9 cellular contexts compared by ENCODE assay signal in the genomic region with DNA sequence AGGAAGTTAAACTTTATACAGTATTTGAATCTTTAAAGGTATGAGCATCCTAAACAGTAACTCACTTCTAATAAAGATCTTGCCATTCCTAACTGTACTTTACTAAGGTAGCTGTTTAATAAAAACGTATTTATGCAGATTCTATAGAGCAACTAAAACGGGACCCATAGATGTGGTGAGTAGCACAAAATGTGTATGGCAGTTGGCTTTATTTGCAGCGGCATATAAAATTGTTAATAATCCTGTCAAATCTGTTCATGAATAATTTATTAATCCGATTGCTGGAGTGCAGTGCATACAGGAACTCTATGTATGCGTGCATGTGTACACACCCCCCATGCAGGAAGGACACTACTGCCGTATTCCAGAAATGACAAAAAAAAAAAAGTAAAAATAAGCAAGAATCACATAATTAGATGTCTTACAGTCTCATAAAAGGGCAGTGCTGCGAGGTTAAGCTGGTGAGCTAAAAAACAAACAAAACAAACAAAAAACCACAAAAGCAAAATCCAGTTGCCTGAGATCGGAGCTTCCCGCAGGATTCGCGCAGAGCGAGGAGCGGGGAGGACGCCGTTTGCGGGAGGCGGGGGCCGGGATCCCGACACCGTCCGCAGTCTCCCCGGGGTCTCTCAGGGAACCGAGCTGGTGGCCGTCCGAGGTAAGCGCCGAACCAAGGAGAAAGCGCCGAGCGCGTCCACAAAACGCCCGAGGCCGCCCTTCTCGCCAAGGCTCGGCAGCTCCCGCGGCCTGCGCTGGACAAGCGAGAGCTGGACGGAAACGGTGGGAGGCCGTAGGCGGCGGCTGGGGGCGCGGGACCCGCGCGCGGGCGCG. TPM values are rescaled to one million over a fixed set of nuclear protein-coding genes. Genes with fewer than 3 reads are reported as not detected.
DNase-seq lines count a peak whose midpoint lies in the region; ATAC-seq, FAIRE-seq and TF ChIP-seq lines count a peak whose summit lies in the region.
"Had no signal": no experiment of that assay in that cellular context is flagged by ENCODE, and none has a peak within 500 bp of the region (broad histone marks: within the 10 kb centered on the region; RNA-seq: fewer than 3 reads in every experiment).

No MANE protein-coding gene starts in this region.

- no peak for FAIRE-seq in A549 (lab: Jason Lieb, UNC)
- FAIRE-seq in D721Med (lab: Jason Lieb, UNC) = no peak

- no peaks in the 10 kb centered on the region for H3K27me3 ChIP-seq in esophagus squamous epithelium
- H3K27me3 ChIP-seq in osteoblast (ENCODE audit: insufficient read depth, low read length) = no peaks in the 10 kb centered on the region

- no peaks in the 10 kb centered on the region for H4K20me1 ChIP-seq in osteoblast (ENCODE audit: insufficient read depth, low read length)

- no peak for TF ChIP-seq EP300 in A549 (IDR thresholded peaks at IDR 0.05)

- H3K4me3 ChIP-seq in A549 (peak overlapping the region; percentile 92), esophagus squamous epithelium (peak overlapping the region; percentile 68 to 92 (median 82)), osteoblast (ENCODE audit: insufficient read depth, low read length) (peak overlapping the region; percentile 86)

- TF ChIP-seq CTCF in A549 (IDR thresholded peaks at IDR 0.05) (no peak), esophagus squamous epithelium (IDR thresholded peaks at IDR 0.05) (peak in 1 of 6 experiments; percentile 6), osteoblast (IDR thresholded peaks at IDR 0.05; ENCODE audit: extremely low read depth, low read depth, low read length) (no peak), D721Med (IDR thresholded peaks at IDR 0.05; ENCODE audit: insufficient read depth, missing control alignments) (no peak)

- peak; percentile 46 to 65 for ATAC-seq in A549
- ATAC-seq in GM18511 (IDR thresholded peaks at IDR 0.05; ENCODE audit: unreplicated experiment) = peak; percentile 32
- peak; percentile 26 for ATAC-seq in HG02981 (IDR thresholded peaks at IDR 0.05; ENCODE audit: unreplicated experiment)

- H3K9me3 ChIP-seq in A549 = no peaks in the 10 kb centered on the region
- no peaks in the 10 kb centered on the region for H3K9me3 ChIP-seq in esophagus squamous epithelium
- H3K9me3 ChIP-seq in osteoblast (ENCODE audit: low read depth, low read length) = no peaks in the 10 kb centered on the region

- no peak for TF ChIP-seq RAD21 in A549 (conservative IDR thresholded peaks at IDR 0.05 in 1 of 2, IDR thresholded peaks at IDR 0.05 in 1 of 2)

- H3K4me2 ChIP-seq in A549 = peak overlapping the region; percentile 91
- peak overlapping the region; percentile 83 for H3K4me2 ChIP-seq in osteoblast (ENCODE audit: insufficient read depth, low read length)

- DNase-seq in A549 (ENCODE audit: low read depth in 1 of 2, low spot score in 1 of 2) (peak in 1 of 2 experiments; percentile 49), SHP77 treated with DMSO at 0.1 percent for 48 hours (lab: John Stamatoyannopoulos, UW) (peak; percentile 30), esophagus squamous epithelium (lab: John Stamatoyannopoulos, UW) (no peak), osteoblast (ENCODE audit: insufficient read length, low spot score, missing footprints) (peak; percentile 86), D721Med (ENCODE audit: insufficient read length, low spot score) (no peak), HuH-7.5 (ENCODE audit: low spot score) (no peak)

- intact Hi-C loops in esophagus squamous epithelium (cut with DNase I) = loop anchor here (10.0 kb wide), 1 partner anchor 61 kb away; no protein-coding TSS in a partner anchor

- CTCF ChIA-PET in A549 (lab: Yijun Ruan, JAX) = interaction anchor here (0.6 to 1.6 kb wide), 5 partner anchors 37 to 680 kb away, joined by 3 to 5 read pairs (median 4); no protein-coding TSS in a partner anchor

- H3K4me1 ChIP-seq in A549 (peaks cover 23% of the 10 kb centered on the region), esophagus squamous epithelium (peaks cover 0 to 45% (median 8%) of the 10 kb centered on the region in 3 donors), osteoblast (ENCODE audit: insufficient read depth, low read length) (peaks cover 14% of the 10 kb centered on the region)

- peak overlapping the region; percentile 82 for H2AFZ ChIP-seq in osteoblast (ENCODE audit: low read length)

- H3K36me3 ChIP-seq in esophagus squamous epithelium = no peaks in the 10 kb centered on the region
- no peaks in the 10 kb centered on the region for H3K36me3 ChIP-seq in osteoblast (ENCODE audit: insufficient read depth, low read length)

- TF ChIP-seq POLR2A in A549 (IDR thresholded peaks at IDR 0.05; ENCODE audit: low read length) = no peak
- peak in 1 of 4 donors; percentile 20 for TF ChIP-seq POLR2A in esophagus squamous epithelium (IDR thresholded peaks at IDR 0.05)

- 3% methylated on average over 27 of the region's 53 CpGs for whole genome bisulfite sequencing in A549 (ENCODE audit: missing lambda C conversion rate)
- 2 to 3% methylated on average over 26 to 30 of the region's 53 CpGs for WGBS in esophagus squamous epithelium, 2 donors

- POLR2A ChIA-PET in A549 (lab: Yijun Ruan, JAX) = interaction anchor here (0.5 to 2.5 kb wide), 19 partner anchors 9 to 1022 kb away, joined by 3 to 62 read pairs (median 5); a partner anchor contains a TSS

- H3K79me2 ChIP-seq in osteoblast (ENCODE audit: insufficient read depth, low read length) = peaks cover 23% of the 10 kb centered on the region

- H3K27ac ChIP-seq in A549 (peak overlapping the region; percentile 95 to 96), esophagus squamous epithelium (peak overlapping the region; percentile 89 to 95 (median 94)), osteoblast (ENCODE audit: low read depth, low read length) (peak overlapping the region; percentile 80)

TF ChIP-seq in A549, 52 proteins besides CTCF, POLR2A, EP300 and RAD21:
- TF ChIP-seq JUN (IDR thresholded peaks at IDR 0.05) (no peak; a peak in 1 of 5 replicates), EHMT2 (IDR thresholded peaks at IDR 0.05; ENCODE audit: low read depth) (no peak), ZNF302 (CRISPR knock-in tag; IDR thresholded peaks at IDR 0.05) (no peak), PHF8 (IDR thresholded peaks at IDR 0.05; ENCODE audit: borderline replicate concordance, low read depth) (peak; percentile 71; the same call in 1 of the 2 replicates)

RNA-seq across cellular contexts. Expression of a gene that starts 0.5 kb away (rescaled TPM):
- 70.2 and 70.8 TPM in 2 replicates for polyA plus RNA-seq in A549 (2011; rRNA removed)
- 16.7 and 17.7 TPM in 2 replicates for polyA plus RNA-seq in A549 (2012; cell fraction: cytosol; rRNA removed)
- 6.9 and 11.4 TPM in 2 replicates for polyA plus RNA-seq in A549 (2012; cell fraction: nucleus; rRNA removed)
- 42.2 to 47.9 TPM (median 44.8 TPM) in 3 replicates for polyA plus RNA-seq in A549 (2017; fragmentation: RNase III; extraction: RNeasy Plus Mini Kit Qiagen cat#74134 plus additional on column Dnase treatment)
- 6.2 and 7.2 TPM in 2 replicates for polyA minus RNA-seq in A549 (2011; rRNA and poly(A)+ RNA removed)
- 10 to 100 TPM; 14.9 to 31.4 (median 24.2) TPM for total RNA-seq in esophagus squamous epithelium
- total RNA-seq in osteoblast = 49.2 and 53.9 TPM in 2 replicates

RNA-seq across cellular contexts. Expression of a gene that starts 5.2 kb away (rescaled TPM):
- polyA plus RNA-seq in A549 (2011; rRNA removed) (64.3 and 77.3 TPM in 2 replicates), A549 (2017; fragmentation: RNase III; extraction: RNeasy Plus Mini Kit Qiagen cat#74134 plus additional on column Dnase treatment) (40.7 to 50.9 TPM (median 44.4 TPM) in 3 replicates)
- polyA plus RNA-seq in A549 (2012; cell fraction: cytosol; rRNA removed) = 18.5 and 19.4 TPM in 2 replicates
- polyA plus RNA-seq in A549 (2012; cell fraction: nucleus; rRNA removed) = 11.7 and 13.0 TPM in 2 replicates
- polyA minus RNA-seq in A549 (2011; rRNA and poly(A)+ RNA removed) = 48.9 and 51.1 TPM in 2 replicates
- total RNA-seq in esophagus squamous epithelium (10 to 100 TPM in 3 of 4 donors, 1 to 10 TPM in 1; 9.6 to 44.4 (median 21.4) TPM), osteoblast (64.8 and 73.1 TPM in 2 replicates)

RNA-seq across cellular contexts. Expression of a gene that starts 29.6 kb away (rescaled TPM):
- polyA plus RNA-seq in A549 (2011; rRNA removed) (0.04 TPM in 1 of 2 replicates, not detected in the other), A549 (2017; fragmentation: RNase III; extraction: RNeasy Plus Mini Kit Qiagen cat#74134 plus additional on column Dnase treatment) (0.05 TPM in 1 of 3 replicates, not detected in the others)
- not detected in 2 replicates for polyA plus RNA-seq in A549 (2012; cell fraction: cytosol; rRNA removed)
- polyA plus RNA-seq in A549 (2012; cell fraction: nucleus; rRNA removed) = 0.05 TPM in 1 of 2 replicates, not detected in the other
- not detected in 2 replicates for polyA minus RNA-seq in A549 (2011; rRNA and poly(A)+ RNA removed)
- total RNA-seq in esophagus squamous epithelium (under 1 TPM in 1 of 4 donors, not detected in 3; 0.19 TPM), osteoblast (not detected in 2 replicates)
- total RNA-seq: LHCN-M2 had no signal

Comparison
In these comparisons a context has a peak if more than half of its experiments do, and no peak if none do; other contexts are left out.
1. DNase-seq: peak in SHP77 treated with DMSO at 0.1 percent for 48 hours (single experiment) and osteoblast (single experiment); none in esophagus squamous epithelium (single experiment), D721Med (single experiment) and HuH-7.5 (single experiment).
2. Peak in every context shown above with its lines, with median percentiles within 50 percentile points of each other: ATAC-seq, H3K27ac ChIP-seq and H3K4me3 ChIP-seq.